9 cellular contexts compared by ENCODE assay signal in the genomic region with DNA sequence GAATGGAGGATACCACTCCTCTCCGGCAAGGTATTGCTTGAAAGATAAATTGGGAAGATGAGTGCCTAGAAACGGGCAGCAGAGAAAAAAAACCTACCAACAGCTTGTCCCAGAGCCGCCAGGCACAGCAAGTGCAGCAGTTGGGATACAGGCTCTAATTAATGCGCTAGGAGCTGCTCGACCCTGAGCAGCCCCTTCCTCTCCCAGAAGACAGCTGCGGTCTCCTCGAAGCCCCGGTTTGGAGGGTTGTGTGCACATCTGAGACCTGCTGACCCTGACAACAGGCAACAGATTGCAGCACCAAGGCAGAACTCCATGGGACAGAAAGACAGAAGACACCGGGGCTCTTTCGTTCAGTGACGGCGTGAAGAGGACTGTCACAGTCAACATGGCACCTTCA.
DNase-seq lines count a peak whose midpoint lies in the region; ATAC-seq and TF ChIP-seq lines count a peak whose summit lies in the region.
"Had no signal": no experiment of that assay in that cellular context is flagged by ENCODE, and none has a peak within 500 bp of the region (broad histone marks: within the 10 kb centered on the region; RNA-seq: fewer than 3 reads in every experiment).

No MANE protein-coding gene starts in this region.

- peak overlapping the region; percentile 87 for H3K4me3 Mint-ChIP-seq in HFFc6
- peak overlapping the region; percentile 76 for H3K4me3 Mint-ChIP-seq in activated T-helper 1 cell treated with anti-CD3 and anti-CD28 coated beads, Interleukin-12 subunit alpha, Interleukin-12 subunit beta, Interleukin-2, Interleukin-4 antibody, amounts not matched to agents 30 ng/mL and 10 ng/mL and 1 ng/mL, durations not matched to agents 14 hours and 24 hours and 36 hours

- H3K4me3 ChIP-seq in right cardiac atrium (ENCODE audit: low read length), result peak overlapping the region; percentile 57
- peak overlapping the region; percentile 55 for H3K4me3 ChIP-seq in skeletal muscle satellite cell (ENCODE audit: low read length)

- peaks cover 6% of the 10 kb centered on the region for H3K4me1 ChIP-seq in right cardiac atrium (ENCODE audit: control insufficient read depth, insufficient read depth, low read length)
- peaks cover 21% of the 10 kb centered on the region for H3K4me1 ChIP-seq in skeletal muscle satellite cell (ENCODE audit: control insufficient read depth, insufficient read depth, low read length)

- H3K27ac Mint-ChIP-seq in HFFc6, result peak overlapping the region; percentile 86
- H3K27ac Mint-ChIP-seq in activated T-helper 1 cell treated with anti-CD3 and anti-CD28 coated beads, Interleukin-12 subunit alpha, Interleukin-12 subunit beta, Interleukin-2, Interleukin-4 antibody, amounts not matched to agents 30 ng/mL and 10 ng/mL and 1 ng/mL, durations not matched to agents 14 hours and 24 hours and 36 hours, result peak overlapping the region; percentile 54

- TF ChIP-seq CTCF in HFFc6 (IDR thresholded peaks at IDR 0.05), result no peak

- H3K9me3 Mint-ChIP-seq in HFFc6, result no peaks in the 10 kb centered on the region
- no peaks in the 10 kb centered on the region for H3K9me3 Mint-ChIP-seq in activated T-helper 1 cell treated with anti-CD3 and anti-CD28 coated beads, Interleukin-12 subunit alpha, Interleukin-12 subunit beta, Interleukin-2, Interleukin-4 antibody, amounts not matched to agents 30 ng/mL and 10 ng/mL and 1 ng/mL, durations not matched to agents 14 hours and 24 hours and 36 hours

- peaks cover 62% of the 10 kb centered on the region for H3K4me1 Mint-ChIP-seq in HFFc6 (ENCODE audit: low read depth)
- peaks cover 46% of the 10 kb centered on the region for H3K4me1 Mint-ChIP-seq in activated T-helper 1 cell treated with anti-CD3 and anti-CD28 coated beads, Interleukin-12 subunit alpha, Interleukin-12 subunit beta, Interleukin-2, Interleukin-4 antibody, amounts not matched to agents 30 ng/mL and 10 ng/mL and 1 ng/mL, durations not matched to agents 14 hours and 24 hours and 36 hours (ENCODE audit: low read depth)

- no peak for DNase-seq in HFFc6
- no peak for DNase-seq in activated T-helper 1 cell treated with anti-CD3 and anti-CD28 coated beads, Interleukin-12 subunit alpha, Interleukin-12 subunit beta, Interleukin-2, Interleukin-4 antibody, amounts not matched to agents 30 ng/mL and 10 ng/mL and 1 ng/mL, durations not matched to agents 14 hours and 24 hours and 36 hours (ENCODE audit: low spot score)
- DNase-seq in right cardiac atrium, result no peak
- no peak for DNase-seq in CD1c-positive myeloid dendritic cell (ENCODE audit: extremely low spot score)
- no peak for DNase-seq in HK-2 (ENCODE audit: unreplicated experiment)
- DNase-seq in LoVo (ENCODE audit: low spot score), result no peak

- peak overlapping the region; percentile 46 for H3K27ac ChIP-seq in right cardiac atrium (ENCODE audit: low read length)

- H3K9me3 ChIP-seq in right cardiac atrium (ENCODE audit: control insufficient read depth, low read length) (no peaks in the 10 kb centered on the region), skeletal muscle satellite cell (replicated peaks; ENCODE audit: low read length) (no peaks in the 10 kb centered on the region)

- ATAC-seq in right cardiac atrium (peak in 1 of 2 donors; percentile 26), GM18502 (IDR thresholded peaks at IDR 0.05; ENCODE audit: poor library complexity, unreplicated experiment) (no peak)
- ATAC-seq: HCT116 had no signal

- WGBS in right cardiac atrium, result 46% methylated on average over 12 of the region's 12 CpGs

- H3K4me2 ChIP-seq in skeletal muscle satellite cell (ENCODE audit: low read length), result peak overlapping the region; percentile 78

- no peaks in the 10 kb centered on the region; the same call in 1 of the 2 replicates for H3K27me3 Mint-ChIP-seq in HFFc6 (ENCODE audit: insufficient read depth)
- H3K27me3 Mint-ChIP-seq in activated T-helper 1 cell treated with anti-CD3 and anti-CD28 coated beads, Interleukin-12 subunit alpha, Interleukin-12 subunit beta, Interleukin-2, Interleukin-4 antibody, amounts not matched to agents 30 ng/mL and 10 ng/mL and 1 ng/mL, durations not matched to agents 14 hours and 24 hours and 36 hours (ENCODE audit: insufficient read depth), result peaks cover 25% of the 10 kb centered on the region

- no peak overlapping the region for H3K9ac ChIP-seq in skeletal muscle satellite cell (ENCODE audit: low read depth, low read length)

- no peaks in the 10 kb centered on the region for H3K27me3 ChIP-seq in right cardiac atrium (ENCODE audit: control insufficient read depth, insufficient read depth)
- H3K27me3 ChIP-seq in skeletal muscle satellite cell (ENCODE audit: control insufficient read depth, insufficient read depth, low read length), result no peaks in the 10 kb centered on the region

- no peaks in the 10 kb centered on the region for H3K36me3 Mint-ChIP-seq in HFFc6 (ENCODE audit: low read depth)
- peaks cover 4% of the 10 kb centered on the region for H3K36me3 Mint-ChIP-seq in activated T-helper 1 cell treated with anti-CD3 and anti-CD28 coated beads, Interleukin-12 subunit alpha, Interleukin-12 subunit beta, Interleukin-2, Interleukin-4 antibody, amounts not matched to agents 30 ng/mL and 10 ng/mL and 1 ng/mL, durations not matched to agents 14 hours and 24 hours and 36 hours (ENCODE audit: low read depth)

- intact Hi-C loops in activated T-helper 1 cell treated with anti-CD3 and anti-CD28 coated beads, Interleukin-12 subunit alpha, Interleukin-12 subunit beta, Interleukin-2, Interleukin-4 antibody, amounts not matched to agents 30 ng/mL and 10 ng/mL and 1 ng/mL, durations not matched to agents 14 hours and 24 hours and 36 hours (cut with micrococcal nuclease), result no loop called here
- intact Hi-C loops in right cardiac atrium (cut with DNase I), result no loop called here

- H3K36me3 ChIP-seq in skeletal muscle satellite cell (ENCODE audit: insufficient read depth, low read length), result no peaks in the 10 kb centered on the region
